Comparison of ENCODE assay signal across 1 cellular context in the genomic region with DNA sequence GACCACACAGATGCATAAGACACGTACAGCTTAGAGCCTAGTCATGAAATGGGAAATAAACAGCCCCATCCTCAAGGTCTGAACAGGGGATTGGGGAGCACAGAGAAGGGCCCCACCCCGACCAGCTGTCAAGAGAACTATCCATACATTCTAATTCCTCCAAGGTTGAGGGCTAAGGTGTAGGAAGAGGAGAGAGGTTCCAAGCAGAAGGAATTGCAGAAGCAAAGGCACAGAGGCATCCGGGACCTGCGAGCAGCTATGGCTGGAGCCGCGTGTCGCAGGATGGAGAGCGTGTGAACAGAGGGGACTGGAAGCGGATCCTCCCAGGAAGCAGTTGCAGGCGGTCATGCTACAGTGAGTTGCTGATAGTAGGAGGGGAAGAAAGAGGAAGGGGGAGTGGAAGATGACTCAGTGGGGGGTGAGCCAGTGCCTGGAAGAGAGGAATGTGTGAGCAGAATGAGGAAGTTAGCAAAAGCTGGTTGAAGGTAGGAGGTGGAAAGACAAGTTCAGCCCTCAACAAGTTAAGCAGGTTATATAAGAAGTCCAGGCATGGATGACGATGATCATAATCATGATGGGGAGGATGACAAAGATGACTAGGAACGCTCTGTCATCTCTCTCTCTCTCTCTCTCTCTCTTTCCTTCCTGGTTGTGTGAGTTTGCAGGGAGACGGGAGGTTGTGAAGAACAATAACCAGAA.
TF ChIP-seq lines count a peak whose summit lies in the region.

No MANE protein-coding gene starts in this region.

TF ChIP-seq in K562, 482 proteins besides CTCF, POLR2A, EP300 and RAD21 (continued from another document and continues in another):
- TF ChIP-seq YY1 (IDR thresholded peaks at IDR 0.05; ENCODE audit: borderline replicate concordance in 1 of 3, control insufficient read depth in 1 of 3, extremely low read depth in 1 of 3, insufficient read depth in 3 of 3, insufficient read length in 1 of 3, insufficient replicate concordance in 2 of 3, low read depth in 1 of 3, low read length in 2 of 3) (peak in 2 of 3 experiments; percentile 55 to 86), DDX20 (tag; IDR thresholded peaks at IDR 0.05; ENCODE audit: low read depth) (no peak), ZNF584 (CRISPR knock-in tag; IDR thresholded peaks at IDR 0.05; ENCODE audit: low read depth) (peak; percentile 75; the same call in 1 of the 2 replicates), POLR3G (IDR thresholded peaks at IDR 0.05; ENCODE audit: extremely low read depth, insufficient read length, insufficient replicate concordance) (no peak), CREBBP (IDR thresholded peaks at IDR 0.05; ENCODE audit: low read depth, low read length) (no peak), MXI1 (IDR thresholded peaks at IDR 0.05; ENCODE audit: low read depth, low read length) (no peak), HMG20A (CRISPR knock-in tag; conservative IDR thresholded peaks at IDR 0.05) (no peak), BCOR (IDR thresholded peaks at IDR 0.05) (peak; percentile 77), MAFF (IDR thresholded peaks at IDR 0.05; ENCODE audit: low read length) (peak; percentile 46; the same call in 1 of the 2 replicates), ARID1B (IDR thresholded peaks at IDR 0.05) (peak; percentile 96), HDAC8 (tag; IDR thresholded peaks at IDR 0.05) (peak; percentile 84; the same call in 1 of the 2 replicates), ATF2 (CRISPR knock-in tag; IDR thresholded peaks at IDR 0.05) (no peak), ZNF431 (CRISPR knock-in tag; IDR thresholded peaks at IDR 0.05) (no peak), NCOA6 (IDR thresholded peaks at IDR 0.05) (no peak), CHD7 (IDR thresholded peaks at IDR 0.05; ENCODE audit: low read depth, low read length) (no peak), BRD4 (IDR thresholded peaks at IDR 0.05) (peak; percentile 29; the same call in 1 of the 2 replicates), ZBTB40 (IDR thresholded peaks at IDR 0.05) (peak; percentile 65), ZBTB40 (CRISPR knock-in tag; IDR thresholded peaks at IDR 0.05) (no peak)
- TF ChIP-seq, protein P1, sequence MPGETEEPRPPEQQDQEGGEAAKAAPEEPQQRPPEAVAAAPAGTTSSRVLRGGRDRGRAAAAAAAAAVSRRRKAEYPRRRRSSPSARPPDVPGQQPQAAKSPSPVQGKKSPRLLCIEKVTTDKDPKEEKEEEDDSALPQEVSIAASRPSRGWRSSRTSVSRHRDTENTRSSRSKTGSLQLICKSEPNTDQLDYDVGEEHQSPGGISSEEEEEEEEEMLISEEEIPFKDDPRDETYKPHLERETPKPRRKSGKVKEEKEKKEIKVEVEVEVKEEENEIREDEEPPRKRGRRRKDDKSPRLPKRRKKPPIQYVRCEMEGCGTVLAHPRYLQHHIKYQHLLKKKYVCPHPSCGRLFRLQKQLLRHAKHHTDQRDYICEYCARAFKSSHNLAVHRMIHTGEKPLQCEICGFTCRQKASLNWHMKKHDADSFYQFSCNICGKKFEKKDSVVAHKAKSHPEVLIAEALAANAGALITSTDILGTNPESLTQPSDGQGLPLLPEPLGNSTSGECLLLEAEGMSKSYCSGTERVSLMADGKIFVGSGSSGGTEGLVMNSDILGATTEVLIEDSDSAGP (CRISPR knock-in tag; IDR thresholded peaks at IDR 0.05): no peak
- TF ChIP-seq, protein P2, sequence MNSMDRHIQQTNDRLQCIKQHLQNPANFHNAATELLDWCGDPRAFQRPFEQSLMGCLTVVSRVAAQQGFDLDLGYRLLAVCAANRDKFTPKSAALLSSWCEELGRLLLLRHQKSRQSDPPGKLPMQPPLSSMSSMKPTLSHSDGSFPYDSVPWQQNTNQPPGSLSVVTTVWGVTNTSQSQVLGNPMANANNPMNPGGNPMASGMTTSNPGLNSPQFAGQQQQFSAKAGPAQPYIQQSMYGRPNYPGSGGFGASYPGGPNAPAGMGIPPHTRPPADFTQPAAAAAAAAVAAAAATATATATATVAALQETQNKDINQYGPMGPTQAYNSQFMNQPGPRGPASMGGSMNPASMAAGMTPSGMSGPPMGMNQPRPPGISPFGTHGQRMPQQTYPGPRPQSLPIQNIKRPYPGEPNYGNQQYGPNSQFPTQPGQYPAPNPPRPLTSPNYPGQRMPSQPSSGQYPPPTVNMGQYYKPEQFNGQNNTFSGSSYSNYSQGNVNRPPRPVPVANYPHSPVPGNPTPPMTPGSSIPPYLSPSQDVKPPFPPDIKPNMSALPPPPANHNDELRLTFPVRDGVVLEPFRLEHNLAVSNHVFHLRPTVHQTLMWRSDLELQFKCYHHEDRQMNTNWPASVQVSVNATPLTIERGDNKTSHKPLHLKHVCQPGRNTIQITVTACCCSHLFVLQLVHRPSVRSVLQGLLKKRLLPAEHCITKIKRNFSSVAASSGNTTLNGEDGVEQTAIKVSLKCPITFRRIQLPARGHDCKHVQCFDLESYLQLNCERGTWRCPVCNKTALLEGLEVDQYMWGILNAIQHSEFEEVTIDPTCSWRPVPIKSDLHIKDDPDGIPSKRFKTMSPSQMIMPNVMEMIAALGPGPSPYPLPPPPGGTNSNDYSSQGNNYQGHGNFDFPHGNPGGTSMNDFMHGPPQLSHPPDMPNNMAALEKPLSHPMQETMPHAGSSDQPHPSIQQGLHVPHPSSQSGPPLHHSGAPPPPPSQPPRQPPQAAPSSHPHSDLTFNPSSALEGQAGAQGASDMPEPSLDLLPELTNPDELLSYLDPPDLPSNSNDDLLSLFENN (IDR thresholded peaks at IDR 0.05; ENCODE audit: low read depth in 2 of 2, low read length in 2 of 2): no peak
